In genomic region chr21:31607791-31608190, GRCh38 we compare ENCODE assay signal across 28 cellular contexts.
"Had no signal": no experiment of that assay in that cellular context is flagged by ENCODE, and none has a peak within 500 bp of the region (broad histone marks: within the 10 kb centered on the region; RNA-seq: fewer than 3 reads in every experiment).

No MANE protein-coding gene starts in this region.

- H3K4me1 ChIP-seq: colonic mucosa, esophagus muscularis mucosa, gastrocnemius medialis, heart right ventricle had no signal

- H3K27ac Mint-ChIP-seq: dendritic cell treated with granulocyte-macrophage colony-stimulating factor and Interleukin-4, amounts not matched to agents 40 ng/mL and 50 ng/mL, for 4 days; effector memory CD8-positive, alpha-beta T cell; endodermal cell had no signal

- FAIRE-seq: colon, endometrium, endothelial cell of umbilical vein, frontal cortex had no signal

- H3K4me3 Mint-ChIP-seq: dendritic cell treated with granulocyte-macrophage colony-stimulating factor and Interleukin-4, amounts not matched to agents 40 ng/mL and 50 ng/mL, for 4 days; effector memory CD8-positive, alpha-beta T cell; endodermal cell had no signal

- H3K27me3 ChIP-seq: colonic mucosa, foreskin keratinocyte had no signal

- H3K27ac ChIP-seq: colonic mucosa, coronary artery, dorsolateral prefrontal cortex, epithelial cell of prostate, esophagus muscularis mucosa, esophagus squamous epithelium, foreskin keratinocyte, gastrocnemius medialis, gastroesophageal sphincter, heart left ventricle, heart right ventricle had no signal

- H3K4me3 ChIP-seq: colonic mucosa, coronary artery, dorsolateral prefrontal cortex, esophagus muscularis mucosa, esophagus squamous epithelium, gastrocnemius medialis, gastroesophageal sphincter, heart left ventricle, heart right ventricle had no signal

- H3K36me3 ChIP-seq: colonic mucosa, esophagus muscularis mucosa, esophagus squamous epithelium, gastrocnemius medialis, gastroesophageal sphincter, heart left ventricle, heart right ventricle had no signal

- ATAC-seq: effector memory CD8-positive, alpha-beta T cell; esophagus mucosa; foreskin keratinocyte; gastrocnemius medialis; gastroesophageal sphincter; heart left ventricle; heart right ventricle had no signal

- H3K4me1 Mint-ChIP-seq: endodermal cell had no signal

- DNase-seq: colonic mucosa; cortex of kidney; dermis blood vessel endothelial cell; dorsolateral prefrontal cortex; effector CD4-positive, alpha-beta T cell; effector CD8-positive, alpha-beta T cell; effector memory CD4-positive, alpha-beta T cell; effector memory CD8-positive, alpha-beta T cell; endodermal cell; erythroblast; esophagus squamous epithelium; foreskin fibroblast; foreskin keratinocyte; foreskin melanocyte; gastrocnemius medialis; glutamatergic neuron; heart left ventricle; heart right ventricle had no signal

- H3K9me3 Mint-ChIP-seq: effector memory CD8-positive, alpha-beta T cell had no signal

- H3K9me3 ChIP-seq: colonic mucosa, esophagus muscularis mucosa, esophagus squamous epithelium, gastrocnemius medialis, heart left ventricle had no signal
